In genomic region chr17:4420692-4421131, GRCh38 we compare ENCODE assay signal across 2 cellular contexts.
TF ChIP-seq lines count a peak whose summit lies in the region.

No MANE protein-coding gene starts in this region.

TF ChIP-seq in HEK293T, 16 proteins besides CTCF, POLR2A, EP300 and RAD21:
- TF ChIP-seq SP1 (IDR thresholded peaks at IDR 0.05) = no peak
- no peak for TF ChIP-seq TARDBP (IDR thresholded peaks at IDR 0.05)
- TF ChIP-seq L3MBTL2 (conservative IDR thresholded peaks at IDR 0.05) = no peak
- no peak for TF ChIP-seq ARNT (IDR thresholded peaks at IDR 0.05)
- TF ChIP-seq PKNOX1 (IDR thresholded peaks at IDR 0.05) = no peak
- TF ChIP-seq FOXM1 (IDR thresholded peaks at IDR 0.05; ENCODE audit: borderline replicate concordance) = no peak
- no peak for TF ChIP-seq BHLHE40 (IDR thresholded peaks at IDR 0.05; ENCODE audit: borderline replicate concordance)
- no peak for TF ChIP-seq NFRKB (IDR thresholded peaks at IDR 0.05)
- TF ChIP-seq LEF1 (IDR thresholded peaks at IDR 0.05; ENCODE audit: borderline replicate concordance) = no peak
- no peak for TF ChIP-seq ELF4 (IDR thresholded peaks at IDR 0.05)
- TF ChIP-seq ZNF384 (IDR thresholded peaks at IDR 0.05) = no peak
- TF ChIP-seq FOXK2 (IDR thresholded peaks at IDR 0.05) = no peak
- TF ChIP-seq CTBP1 (IDR thresholded peaks at IDR 0.05; ENCODE audit: borderline replicate concordance) = no peak
- no peak for TF ChIP-seq FOXA1 (IDR thresholded peaks at IDR 0.05)
- no peak for TF ChIP-seq SUZ12 (IDR thresholded peaks at IDR 0.05)
- no peak for TF ChIP-seq HDGF (IDR thresholded peaks at IDR 0.05; ENCODE audit: borderline replicate concordance)
TF ChIP-seq in HEK293T: peak in this region for 0.

TF ChIP-seq in H1, 55 proteins besides CTCF, POLR2A, EP300 and RAD21:
- no peak for TF ChIP-seq CHD7 (IDR thresholded peaks at IDR 0.05; ENCODE audit: insufficient replicate concordance, low read length)
- no peak for TF ChIP-seq JUND (IDR thresholded peaks at IDR 0.05; ENCODE audit: low read length)
- no peak for TF ChIP-seq BRCA1 (IDR thresholded peaks at IDR 0.05; ENCODE audit: low read depth, low read length)
- TF ChIP-seq SIN3A (conservative IDR thresholded peaks at IDR 0.05 in 1 of 2, IDR thresholded peaks at IDR 0.05 in 1 of 2; ENCODE audit: low read depth in 1 of 2, low read length in 2 of 2) = no peak
- TF ChIP-seq HDAC2 (IDR thresholded peaks at IDR 0.05; ENCODE audit: borderline replicate concordance in 1 of 2, low read depth in 2 of 2, low read length in 2 of 2) = no peak
- no peak for TF ChIP-seq RBBP5 (IDR thresholded peaks at IDR 0.05; ENCODE audit: borderline replicate concordance, low read depth, low read length)
- no peak for TF ChIP-seq PHF8 (conservative IDR thresholded peaks at IDR 0.05; ENCODE audit: low read depth, low read length)
- no peak for TF ChIP-seq CBX5 (IDR thresholded peaks at IDR 0.05; ENCODE audit: low read depth, low read length)
- no peak; the same call in 1 of the 2 replicates for TF ChIP-seq CREB1 (IDR thresholded peaks at IDR 0.05)
- no peak for TF ChIP-seq TEAD4 (IDR thresholded peaks at IDR 0.05; ENCODE audit: low read depth, low read length)
- TF ChIP-seq MAX (IDR thresholded peaks at IDR 0.05) = peak; percentile 57; the same call in 1 of the 2 replicates
- peak; percentile 42; the same call in 1 of the 2 replicates for TF ChIP-seq MAFK (IDR thresholded peaks at IDR 0.05; ENCODE audit: low read depth, low read length)
